18 cellular contexts compared by ENCODE assay signal in the genomic region with DNA sequence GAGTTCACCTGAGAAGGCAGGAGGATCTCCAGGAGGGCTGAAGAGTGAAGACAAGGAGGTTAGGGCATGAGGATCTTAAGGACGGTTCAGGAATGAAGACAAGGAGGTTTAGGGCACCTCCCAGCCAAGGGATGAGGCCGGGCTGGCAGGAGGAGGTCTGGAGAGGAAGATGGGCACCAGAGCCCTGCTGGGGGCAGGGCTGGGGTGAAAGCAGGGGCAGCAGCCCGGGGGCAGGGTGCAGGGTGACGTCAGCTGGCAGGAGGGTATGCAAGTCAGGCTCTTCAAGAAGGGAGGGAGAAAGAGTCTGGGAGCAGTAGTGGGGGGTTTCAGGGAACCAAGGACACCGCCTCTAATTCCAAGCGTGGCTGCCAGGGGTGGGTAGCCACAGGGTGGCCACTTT.
DNase-seq lines count a peak whose midpoint lies in the region; ATAC-seq and TF ChIP-seq lines count a peak whose summit lies in the region.
"Had no signal": no experiment of that assay in that cellular context is flagged by ENCODE, and none has a peak within 500 bp of the region (broad histone marks: within the 10 kb centered on the region; RNA-seq: fewer than 3 reads in every experiment).

No MANE protein-coding gene starts in this region.

- H3K9me3 ChIP-seq in SK-N-SH: no peaks in the 10 kb centered on the region
- no peaks in the 10 kb centered on the region for H3K9me3 ChIP-seq in neural progenitor cell (ENCODE audit: low read depth)
- no peaks in the 10 kb centered on the region for H3K9me3 ChIP-seq in upper lobe of right lung
- H3K9me3 ChIP-seq in Karpas-422 (ENCODE audit: low read length): no peaks in the 10 kb centered on the region
- H3K9me3 ChIP-seq: BE2C, HAP-1 had no signal

- H3K27me3 ChIP-seq in SK-N-SH (ENCODE audit: insufficient read depth): no peaks in the 10 kb centered on the region
- no peaks in the 10 kb centered on the region for H3K27me3 ChIP-seq in neural progenitor cell
- no peaks in the 10 kb centered on the region for H3K27me3 ChIP-seq in upper lobe of right lung
- H3K27me3 ChIP-seq in Karpas-422 (ENCODE audit: low read length): no peaks in the 10 kb centered on the region
- H3K27me3 ChIP-seq: BE2C had no signal

- H2AFZ ChIP-seq in SK-N-SH (ENCODE audit: low read depth) (no peak overlapping the region), neural progenitor cell (replicated peaks) (no peak overlapping the region), Karpas-422 (ENCODE audit: low read length) (no peak overlapping the region)

- DNase-seq in SK-N-SH (no peak), chondrocyte (ENCODE audit: low spot score) (no peak), neural progenitor cell (ENCODE audit: low spot score) (no peak), cerebellum (ENCODE audit: low spot score) (no peak), dedifferentiated amniotic fluid mesenchymal stem cell (ENCODE audit: extremely low spot score) (no peak), upper lobe of right lung (no peak), Karpas-422 (no peak)
- DNase-seq: BE2C; CD4-positive, alpha-beta T cell; DMS53; NCI-H187; NCI-H446; NCI-H69; NK-92 treated with Interleukin-12 subunit alpha and Interleukin-12 subunit beta, amount 100 ng/mL, for 24 hours had no signal

- H3K9ac ChIP-seq in SK-N-SH (no peak overlapping the region), neural progenitor cell (no peak overlapping the region), Karpas-422 (ENCODE audit: low read length) (no peak overlapping the region)

- CTCF ChIA-PET in SK-N-SH (lab: Yijun Ruan, JAX): interaction anchor here (0.6 kb wide), 1 partner anchor 19 kb away, joined by 3 read pairs; no protein-coding TSS in a partner anchor

- ATAC-seq in SK-N-SH treated with all-trans-retinoic acid at 6 μM for 48 hours: no peak
- ATAC-seq in upper lobe of right lung: no peak

- no peak for TF ChIP-seq RAD21 in SK-N-SH (IDR thresholded peaks at IDR 0.05; ENCODE audit: low read length)

- no peaks in the 10 kb centered on the region for H3K79me2 ChIP-seq in SK-N-SH (ENCODE audit: insufficient read depth)
- no peaks in the 10 kb centered on the region for H3K79me2 ChIP-seq in neural progenitor cell (ENCODE audit: low read depth)
- no peaks in the 10 kb centered on the region for H3K79me2 ChIP-seq in Karpas-422 (ENCODE audit: low read length)

- H3K27ac Mint-ChIP-seq in chondrocyte (ENCODE audit: unreplicated experiment): peak overlapping the region; percentile 98
- peak overlapping the region; percentile 70 for H3K27ac Mint-ChIP-seq in neural progenitor cell
- H3K27ac Mint-ChIP-seq: CD4-positive, alpha-beta T cell; IgD-negative memory B cell had no signal

- no peak overlapping the region for H3K4me3 Mint-ChIP-seq in chondrocyte (ENCODE audit: unreplicated experiment)
- H3K4me3 Mint-ChIP-seq in neural progenitor cell: no peak overlapping the region
- H3K4me3 Mint-ChIP-seq: CD4-positive, alpha-beta T cell; IgD-negative memory B cell had no signal

- H3F3A ChIP-seq in SK-N-SH (replicated peaks; ENCODE audit: insufficient read depth) (peaks cover 6% of the 10 kb centered on the region), neural progenitor cell (ENCODE audit: low read depth) (peaks cover 8% of the 10 kb centered on the region)

- peaks cover 0 to 8% of the 10 kb centered on the region in 2 experiments; a peak in 1 of 4 replicates for H3K4me1 ChIP-seq in SK-N-SH (ENCODE audit: control insufficient read depth in 1 of 2, insufficient read depth in 2 of 2, low read depth in 1 of 2, low read length in 1 of 2)
- peaks cover 7% of the 10 kb centered on the region for H3K4me1 ChIP-seq in neural progenitor cell
- no peaks in the 10 kb centered on the region for H3K4me1 ChIP-seq in upper lobe of right lung
- no peaks in the 10 kb centered on the region for H3K4me1 ChIP-seq in Karpas-422 (ENCODE audit: low read length)
- H3K4me1 ChIP-seq: BE2C, HAP-1 had no signal

- H3K4me3 ChIP-seq in SK-N-SH (ENCODE audit: low read depth in 2 of 2, low read length in 1 of 2) (no peak overlapping the region), neural progenitor cell (no peak overlapping the region), upper lobe of right lung (no peak overlapping the region), Karpas-422 (ENCODE audit: low read length) (no peak overlapping the region)
- H3K4me3 ChIP-seq: HAP-1 had no signal

- H3K9me3 Mint-ChIP-seq in chondrocyte (ENCODE audit: low read depth): no peaks in the 10 kb centered on the region
- peaks cover 10% of the 10 kb centered on the region for H3K9me3 Mint-ChIP-seq in neural progenitor cell
- H3K9me3 Mint-ChIP-seq: CD4-positive, alpha-beta T cell had no signal

- no peaks in the 10 kb centered on the region for H3K27me3 Mint-ChIP-seq in chondrocyte (ENCODE audit: low read depth)
- peaks cover 7% of the 10 kb centered on the region for H3K27me3 Mint-ChIP-seq in neural progenitor cell (ENCODE audit: insufficient read depth, low read depth)
- H3K27me3 Mint-ChIP-seq: CD4-positive, alpha-beta T cell; IgD-negative memory B cell had no signal

- intact Hi-C loops in upper lobe of right lung (cut with DNase I): no loop called here

- peaks cover 2% of the 10 kb centered on the region for H3K36me3 Mint-ChIP-seq in chondrocyte (ENCODE audit: low read depth)
- H3K36me3 Mint-ChIP-seq in neural progenitor cell: no peaks in the 10 kb centered on the region
- H3K36me3 Mint-ChIP-seq: IgD-negative memory B cell had no signal

- no peak for TF ChIP-seq EP300 in SK-N-SH (IDR thresholded peaks at IDR 0.05; ENCODE audit: borderline replicate concordance in 1 of 2, low read depth in 1 of 2, low read length in 1 of 2)

- POLR2A ChIA-PET in SK-N-SH (lab: Yijun Ruan, JAX): no interaction called here

- H3K4me1 Mint-ChIP-seq in chondrocyte (ENCODE audit: low read depth): peaks cover 29% of the 10 kb centered on the region
- H3K4me1 Mint-ChIP-seq in neural progenitor cell: peaks cover 43% of the 10 kb centered on the region

- H4K20me1 ChIP-seq in SK-N-SH (ENCODE audit: insufficient read depth) (no peaks in the 10 kb centered on the region), neural progenitor cell (ENCODE audit: low read depth) (no peaks in the 10 kb centered on the region), Karpas-422 (ENCODE audit: insufficient read depth, low read depth, low read length) (no peaks in the 10 kb centered on the region)

- H3K27ac ChIP-seq in SK-N-SH (ENCODE audit: low read depth in 2 of 2, low read length in 1 of 2) (peak overlapping the region in 1 of 2 experiments; percentile 71; a peak in 2 of 4 replicates), neural progenitor cell (no peak overlapping the region), upper lobe of right lung (no peak overlapping the region), Karpas-422 (ENCODE audit: low read length) (no peak overlapping the region)
- H3K27ac ChIP-seq: 22Rv1 had no signal

- no peaks in the 10 kb centered on the region for H3K36me3 ChIP-seq in SK-N-SH (replicated peaks in 1 of 2; ENCODE audit: control insufficient read depth in 1 of 2, insufficient read depth in 2 of 2, low read length in 1 of 2)
- H3K36me3 ChIP-seq in neural progenitor cell: no peaks in the 10 kb centered on the region
- H3K36me3 ChIP-seq in upper lobe of right lung: no peaks in the 10 kb centered on the region
- no peaks in the 10 kb centered on the region for H3K36me3 ChIP-seq in Karpas-422 (ENCODE audit: insufficient read depth, low read length)
- H3K36me3 ChIP-seq: BE2C, HAP-1 had no signal

- H3K9me2 ChIP-seq in SK-N-SH: no peaks in the 10 kb centered on the region
- no peaks in the 10 kb centered on the region for H3K9me2 ChIP-seq in Karpas-422 (replicated peaks; ENCODE audit: insufficient read depth, low read length)

- H3K4me2 ChIP-seq in SK-N-SH (peak overlapping the region; percentile 43; the same call in 1 of the 2 replicates), neural progenitor cell (no peak overlapping the region), Karpas-422 (ENCODE audit: low read depth, low read length, poor library complexity, severe bottlenecking) (no peak overlapping the region)

- TF ChIP-seq CTCF in SK-N-SH (IDR thresholded peaks at IDR 0.05): no peak
- no peak for TF ChIP-seq CTCF in chondrocyte (IDR thresholded peaks at IDR 0.05)
- no peak for TF ChIP-seq CTCF in neural progenitor cell (IDR thresholded peaks at IDR 0.05)
- no peak for TF ChIP-seq CTCF in upper lobe of right lung (IDR thresholded peaks at IDR 0.05)

- WGBS in SK-N-SH (ENCODE audit: low lambda C conversion rate): 48% methylated on average over 6 of the region's 6 CpGs

TF ChIP-seq in SK-N-SH, 30 proteins besides CTCF, POLR2A, EP300 and RAD21 (continues in another document):
- TF ChIP-seq, protein P1, sequence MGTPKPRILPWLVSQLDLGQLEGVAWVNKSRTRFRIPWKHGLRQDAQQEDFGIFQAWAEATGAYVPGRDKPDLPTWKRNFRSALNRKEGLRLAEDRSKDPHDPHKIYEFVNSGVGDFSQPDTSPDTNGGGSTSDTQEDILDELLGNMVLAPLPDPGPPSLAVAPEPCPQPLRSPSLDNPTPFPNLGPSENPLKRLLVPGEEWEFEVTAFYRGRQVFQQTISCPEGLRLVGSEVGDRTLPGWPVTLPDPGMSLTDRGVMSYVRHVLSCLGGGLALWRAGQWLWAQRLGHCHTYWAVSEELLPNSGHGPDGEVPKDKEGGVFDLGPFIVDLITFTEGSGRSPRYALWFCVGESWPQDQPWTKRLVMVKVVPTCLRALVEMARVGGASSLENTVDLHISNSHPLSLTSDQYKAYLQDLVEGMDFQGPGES (IDR thresholded peaks at IDR 0.05; ENCODE audit: low read depth, low read length): no peak
- TF ChIP-seq TCF12 (IDR thresholded peaks at IDR 0.05) (no peak), CHD2 (IDR thresholded peaks at IDR 0.05; ENCODE audit: low read length, partially characterized antibody) (no peak), EZH2phosphoT487 (IDR thresholded peaks at IDR 0.05; ENCODE audit: borderline replicate concordance, low read depth) (no peak), RCOR1 (IDR thresholded peaks at IDR 0.05; ENCODE audit: low read length) (no peak), FOXM1 (IDR thresholded peaks at IDR 0.05; ENCODE audit: low read depth) (no peak)

TF ChIP-seq in SK-N-SH treated with all-trans-retinoic acid at 6 μM for 48 hours, 23 proteins besides CTCF, POLR2A, EP300 and RAD21:
- TF ChIP-seq SNAI2 (CRISPR knock-in tag; IDR thresholded peaks at IDR 0.05) (no peak), ARNTL (CRISPR knock-in tag; IDR thresholded peaks at IDR 0.05; ENCODE audit: borderline replicate concordance, low read depth) (no peak), ISL1 (CRISPR knock-in tag; IDR thresholded peaks at IDR 0.05) (no peak)
